In genomic region chr11:18731427-18731826, GRCh38 we compare ENCODE assay signal across 17 cellular contexts. TPM values are rescaled to one million over a fixed set of nuclear protein-coding genes. Genes with fewer than 3 reads are reported as not detected.
DNase-seq lines count a peak whose midpoint lies in the region; ATAC-seq lines count a peak whose summit lies in the region.
"Had no signal": no experiment of that assay in that cellular context is flagged by ENCODE, and none has a peak within 500 bp of the region (broad histone marks: within the 10 kb centered on the region; RNA-seq: fewer than 3 reads in every experiment).

No MANE protein-coding gene starts in this region.

- peaks cover 13 to 20% (median 17%) of the 10 kb centered on the region in 3 donors for H3K27me3 Mint-ChIP-seq in naive B cell
- H3K27me3 Mint-ChIP-seq in CD8-positive, alpha-beta memory T cell, result peaks cover 6 to 11% of the 10 kb centered on the region in 2 donors

- H3K9me3 Mint-ChIP-seq in naive B cell, result no peaks in the 10 kb centered on the region
- H3K9me3 Mint-ChIP-seq in CD8-positive, alpha-beta memory T cell, result no peaks in the 10 kb centered on the region
- H3K9me3 Mint-ChIP-seq: central memory CD8-positive, alpha-beta T cell; HFFc6; stimulated activated effector memory CD8-positive, alpha-beta T cell treated with anti-CD3 and anti-CD28 coated beads, Interleukin-12 subunit alpha, Interleukin-12 subunit beta, amount 100 ng/mL, for 72 hours had no signal

- peaks cover 8% of the 10 kb centered on the region for H3K4me1 ChIP-seq in CD8-positive, alpha-beta memory T cell (ENCODE audit: insufficient read depth, low read length)

- H3K27me3 ChIP-seq in CD8-positive, alpha-beta memory T cell (ENCODE audit: insufficient read depth, low read length, poor library complexity, severe bottlenecking), result no peaks in the 10 kb centered on the region
- H3K27me3 ChIP-seq: BLaER1, suprapubic skin had no signal

- POLR2A ChIA-PET in CD8-positive, alpha-beta memory T cell (lab: Charles Lee), result interaction anchor here (0.6 kb wide), 1 partner anchor 203 kb away, joined by 5 read pairs; no protein-coding TSS in a partner anchor

- peak; percentile 37 for ATAC-seq in GM18502 (IDR thresholded peaks at IDR 0.05; ENCODE audit: poor library complexity, unreplicated experiment)
- peak; percentile 38 for ATAC-seq in GM19452 (IDR thresholded peaks at IDR 0.05; ENCODE audit: unreplicated experiment)
- ATAC-seq in naive B cell (ENCODE audit: low read depth in 2 of 2), result peak; percentile 46 to 69
- ATAC-seq in GM21529 (IDR thresholded peaks at IDR 0.05; ENCODE audit: unreplicated experiment), result no peak

- H3K27ac ChIP-seq in CD8-positive, alpha-beta memory T cell (ENCODE audit: low read depth, low read length), result no peak overlapping the region
- H3K27ac ChIP-seq: BLaER1, GM23248, suprapubic skin had no signal

- H3K27ac Mint-ChIP-seq in naive B cell, result peak overlapping the region in 5 of 6 donors; percentile 20 to 94 (median 51)
- peak overlapping the region in 1 of 8 donors; percentile 48 for H3K27ac Mint-ChIP-seq in CD8-positive, alpha-beta memory T cell
- H3K27ac Mint-ChIP-seq: HFFc6; stimulated activated effector memory CD8-positive, alpha-beta T cell treated with anti-CD3 and anti-CD28 coated beads, Interleukin-12 subunit alpha, Interleukin-12 subunit beta, amount 100 ng/mL, for 72 hours had no signal

- H3K4me1 Mint-ChIP-seq in naive B cell, result peaks cover 22 to 26% (median 24%) of the 10 kb centered on the region in 3 donors
- peaks cover 8 to 13% (median 11%) of the 10 kb centered on the region in 3 donors for H3K4me1 Mint-ChIP-seq in CD8-positive, alpha-beta memory T cell

- no peak overlapping the region for H3K4me3 ChIP-seq in CD8-positive, alpha-beta memory T cell (ENCODE audit: low read length)
- H3K4me3 ChIP-seq: BLaER1, GM23248, K562, suprapubic skin had no signal

- CTCF ChIA-PET in CD8-positive, alpha-beta memory T cell (lab: Charles Lee), result interaction anchor here (0.7 to 3.7 kb wide), 20 partner anchors 8 to 616 kb away, joined by 3 to 34 read pairs (median 5); no protein-coding TSS in a partner anchor

- peak overlapping the region in 5 of 8 donors; percentile 16 to 74 (median 30) for H3K4me3 Mint-ChIP-seq in naive B cell
- no peak overlapping the region for H3K4me3 Mint-ChIP-seq in CD8-positive, alpha-beta memory T cell
- H3K4me3 Mint-ChIP-seq: central memory CD8-positive, alpha-beta T cell; HFFc6; stimulated activated effector memory CD8-positive, alpha-beta T cell treated with anti-CD3 and anti-CD28 coated beads, Interleukin-12 subunit alpha, Interleukin-12 subunit beta, amount 100 ng/mL, for 72 hours had no signal

- H3K36me3 ChIP-seq in CD8-positive, alpha-beta memory T cell (ENCODE audit: insufficient read depth, low read length), result no peaks in the 10 kb centered on the region
- H3K36me3 ChIP-seq: BLaER1, suprapubic skin had no signal

- H3K36me3 Mint-ChIP-seq in naive B cell, result no peaks in the 10 kb centered on the region
- no peaks in the 10 kb centered on the region for H3K36me3 Mint-ChIP-seq in CD8-positive, alpha-beta memory T cell
- H3K36me3 Mint-ChIP-seq: stimulated activated effector memory CD8-positive, alpha-beta T cell treated with anti-CD3 and anti-CD28 coated beads, Interleukin-12 subunit alpha, Interleukin-12 subunit beta, amount 100 ng/mL, for 72 hours had no signal

- in situ Hi-C loops in KBM-7 (cut with MboI; ENCODE audit: low pct_unique_long_range_greater_than_20kb, low sequenced_read_pairs), result loop anchor here (25.0 kb wide), 1 partner anchor 194 kb away; the partner anchor contains the start of gene TSG101

- DNase-seq in KBM-7, result peak; percentile 8
- DNase-seq in naive B cell, result peak; percentile 18
- no peak for DNase-seq in activated CD4-positive, CD25-positive, alpha-beta regulatory T cell treated with anti-CD3 and anti-CD28 coated beads, Interleukin-2, amount 50 U/mL, for 72 hours
- no peak for DNase-seq in DMS79 treated with DMSO at 0.1 percent for 48 hours (lab: John Stamatoyannopoulos, UW)
- no peak for DNase-seq in CD8-positive, alpha-beta memory T cell
- DNase-seq: HFFc6, NCI-H226 had no signal

- no peaks in the 10 kb centered on the region for H3K9me3 ChIP-seq in CD8-positive, alpha-beta memory T cell (ENCODE audit: low read length)
- H3K9me3 ChIP-seq: BLaER1, suprapubic skin had no signal

RNA-seq across cellular contexts. Expression of gene IGSF22, which starts 5.4 kb away (rescaled TPM):
- polyA plus RNA-seq in naive B cell (ENCODE audit: low read depth in 6 of 6), result 1 to 10 TPM; 1.8 to 3.9 (median 2.9) TPM
- under 1 TPM; 0.20 to 0.33 TPM for total RNA-seq in CD8-positive, alpha-beta memory T cell
- 6.1 TPM for polyA plus RNA-seq in CD8-positive, alpha-beta memory T cell
- total RNA-seq: GM23248, HFFc6, K562 had no signal
- polyA plus RNA-seq: fibroblast of lung, GM23248, K562 had no signal

RNA-seq across cellular contexts. Expression of gene TMEM86A, which starts 32.8 kb away (rescaled TPM):
- 1 to 10 TPM in 1 of 6 donors, under 1 TPM in 4, not detected in 1; 0.45 to 1.1 (median 0.81) TPM for polyA plus RNA-seq in naive B cell (ENCODE audit: low read depth in 6 of 6)
- total RNA-seq in CD8-positive, alpha-beta memory T cell, result 1 to 10 TPM; 1.0 to 1.3 TPM
- 0.54 TPM for polyA plus RNA-seq in CD8-positive, alpha-beta memory T cell

Comparison
In these comparisons a context has a peak if more than half of its experiments do, and no peak if none do; other contexts are left out.
1. DNase-seq: peak in KBM-7 (single experiment) and naive B cell (single experiment); none in activated CD4-positive, CD25-positive, alpha-beta regulatory T cell treated with anti-CD3 and anti-CD28 coated beads, Interleukin-2, amount 50 U/mL, for 72 hours (single experiment), DMS79 treated with DMSO at 0.1 percent for 48 hours (single experiment) and CD8-positive, alpha-beta memory T cell (0 of 5).
2. H3K4me3 Mint-ChIP-seq: peak in naive B cell (5 of 8); none in CD8-positive, alpha-beta memory T cell (0 of 7).